Comparison of ENCODE assay signal across 9 cellular contexts in the genomic region with DNA sequence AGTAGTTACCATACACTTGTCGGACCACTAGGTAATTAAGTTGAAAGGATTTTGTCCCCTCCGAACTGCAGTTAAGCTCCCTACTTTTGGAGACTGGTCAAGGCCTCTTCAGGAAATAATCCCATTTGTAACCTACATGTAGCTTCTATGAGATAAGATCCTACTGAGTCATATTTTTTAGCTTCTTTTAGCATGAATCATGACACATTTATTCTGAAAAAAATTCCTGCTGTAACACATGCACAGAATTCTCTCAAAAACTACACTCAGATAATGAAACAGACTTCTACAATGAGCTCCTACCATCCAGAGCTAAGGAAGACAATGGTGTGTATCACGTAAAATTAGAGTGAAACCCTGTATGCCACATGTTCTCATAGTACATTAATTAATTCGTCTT.
DNase-seq lines count a peak whose midpoint lies in the region; FAIRE-seq and TF ChIP-seq lines count a peak whose summit lies in the region.
"Had no signal": no experiment of that assay in that cellular context is flagged by ENCODE, and none has a peak within 500 bp of the region (broad histone marks: within the 10 kb centered on the region; RNA-seq: fewer than 3 reads in every experiment).

No MANE protein-coding gene starts in this region.

- H3K4me3 ChIP-seq in fibroblast of lung (replicated peaks in 1 of 4; ENCODE audit: control extremely low read depth in 1 of 4, insufficient read depth in 1 of 4, low read depth in 3 of 4, low read length in 4 of 4) (no peak overlapping the region), skeletal muscle satellite cell (ENCODE audit: low read length) (no peak overlapping the region)

- H3K27me3 ChIP-seq in fibroblast of lung (ENCODE audit: control insufficient read depth, insufficient read depth, low read length) (no peaks in the 10 kb centered on the region), skeletal muscle satellite cell (ENCODE audit: control insufficient read depth, insufficient read depth, low read length) (no peaks in the 10 kb centered on the region)

- peaks cover 5% of the 10 kb centered on the region for H3K4me1 Mint-ChIP-seq in activated CD4-positive, alpha-beta T cell treated with anti-CD3 and anti-CD28 coated beads, Interleukin-2, amount 10 ng/mL, durations not matched to agents 24 days and 14 days

- peaks cover 13% of the 10 kb centered on the region for H3K4me1 ChIP-seq in fibroblast of lung (ENCODE audit: control insufficient read depth, extremely low read depth, insufficient read depth, low read length)
- H3K4me1 ChIP-seq in skeletal muscle satellite cell (ENCODE audit: control insufficient read depth, insufficient read depth, low read length) = peaks cover 30% of the 10 kb centered on the region

- intact Hi-C loops in activated CD4-positive, alpha-beta T cell treated with anti-CD3 and anti-CD28 coated beads, Interleukin-2, amount 10 ng/mL, durations not matched to agents 24 days and 14 days (cut with micrococcal nuclease) = no loop called here

- no peaks in the 10 kb centered on the region for H3K79me2 ChIP-seq in fibroblast of lung (ENCODE audit: control insufficient read depth, insufficient read depth, low read length)

- H3K9me3 ChIP-seq in fibroblast of lung (ENCODE audit: control insufficient read depth, insufficient read depth, low read depth, low read length) (no peaks in the 10 kb centered on the region), skeletal muscle satellite cell (replicated peaks; ENCODE audit: low read length) (no peaks in the 10 kb centered on the region)

- peaks cover 13% of the 10 kb centered on the region for H3K9me3 Mint-ChIP-seq in activated CD4-positive, alpha-beta T cell treated with anti-CD3 and anti-CD28 coated beads, Interleukin-2, amount 10 ng/mL, durations not matched to agents 24 days and 14 days

- H3K9ac ChIP-seq in fibroblast of lung (ENCODE audit: insufficient read depth, low read length) = no peak overlapping the region
- no peak overlapping the region for H3K9ac ChIP-seq in skeletal muscle satellite cell (ENCODE audit: low read depth, low read length)

- H3K27ac ChIP-seq in fibroblast of lung (ENCODE audit: insufficient read depth, low read length) = peak overlapping the region; percentile 13

- no peaks in the 10 kb centered on the region for H3K27me3 Mint-ChIP-seq in activated CD4-positive, alpha-beta T cell treated with anti-CD3 and anti-CD28 coated beads, Interleukin-2, amount 10 ng/mL, durations not matched to agents 24 days and 14 days

- peak; percentile 8 for DNase-seq in activated CD4-positive, alpha-beta T cell treated with anti-CD3 and anti-CD28 coated beads, Interleukin-2, amount 10 ng/mL, durations not matched to agents 24 days and 14 days
- DNase-seq in activated CD4-positive, alpha-beta T cell treated with anti-CD3 and anti-CD28 coated beads for 4 hours = no peak
- DNase-seq in RCC 7860 (ENCODE audit: low spot score) (peak; percentile 85), fibroblast of lung (ENCODE audit: low read depth in 2 of 2) (peak; percentile 74 to 91), NCI-H1436 (lab: John Stamatoyannopoulos, UW) (no peak), SHP77 (lab: John Stamatoyannopoulos, UW) (no peak), cerebellar cortex (ENCODE audit: low spot score) (no peak)
- DNase-seq: left ventricle myocardium superior had no signal

- no peak for TF ChIP-seq CTCF in fibroblast of lung (conservative IDR thresholded peaks at IDR 0.05 in 1 of 2, IDR thresholded peaks at IDR 0.05 in 1 of 2; ENCODE audit: low read depth in 1 of 2, low read length in 2 of 2)

- H3K36me3 Mint-ChIP-seq in activated CD4-positive, alpha-beta T cell treated with anti-CD3 and anti-CD28 coated beads, Interleukin-2, amount 10 ng/mL, durations not matched to agents 24 days and 14 days (ENCODE audit: low read depth) = peaks cover 79% of the 10 kb centered on the region

- H4K20me1 ChIP-seq in fibroblast of lung (ENCODE audit: control insufficient read depth, extremely low read depth, insufficient read depth, low read length) = no peaks in the 10 kb centered on the region

- FAIRE-seq in RCC 7860 (lab: Jason Lieb, UNC) = peak; percentile 93

- no peak overlapping the region for H3K4me3 Mint-ChIP-seq in activated CD4-positive, alpha-beta T cell treated with anti-CD3 and anti-CD28 coated beads, Interleukin-2, amount 10 ng/mL, durations not matched to agents 24 days and 14 days

- no peak overlapping the region for H3K27ac Mint-ChIP-seq in activated CD4-positive, alpha-beta T cell treated with anti-CD3 and anti-CD28 coated beads, Interleukin-2, amount 10 ng/mL, durations not matched to agents 24 days and 14 days

- H2AFZ ChIP-seq in fibroblast of lung (ENCODE audit: low read length) = no peak overlapping the region

- H3K36me3 ChIP-seq in fibroblast of lung (ENCODE audit: control insufficient read depth, insufficient read depth, low read length) (peaks cover 2% of the 10 kb centered on the region), skeletal muscle satellite cell (ENCODE audit: insufficient read depth, low read length) (peaks cover 61% of the 10 kb centered on the region)

- H3K4me2 ChIP-seq in fibroblast of lung (ENCODE audit: extremely low read depth, insufficient read depth, low read length) (peak overlapping the region; percentile 11), skeletal muscle satellite cell (ENCODE audit: low read length) (peak overlapping the region; percentile 43)

Comparison
In these comparisons a context has a peak if more than half of its experiments do, and no peak if none do; other contexts are left out.
1. DNase-seq: peak in activated CD4-positive, alpha-beta T cell treated with anti-CD3 and anti-CD28 coated beads, Interleukin-2, amount 10 ng/mL, durations not matched to agents 24 days and 14 days (single experiment), RCC 7860 (single experiment) and fibroblast of lung (2 of 2); none in activated CD4-positive, alpha-beta T cell treated with anti-CD3 and anti-CD28 coated beads for 4 hours (0 of 2), NCI-H1436 (single experiment), SHP77 (0 of 2) and cerebellar cortex (single experiment).